ENCODE assay signal across 28 cellular contexts in the genomic region with DNA sequence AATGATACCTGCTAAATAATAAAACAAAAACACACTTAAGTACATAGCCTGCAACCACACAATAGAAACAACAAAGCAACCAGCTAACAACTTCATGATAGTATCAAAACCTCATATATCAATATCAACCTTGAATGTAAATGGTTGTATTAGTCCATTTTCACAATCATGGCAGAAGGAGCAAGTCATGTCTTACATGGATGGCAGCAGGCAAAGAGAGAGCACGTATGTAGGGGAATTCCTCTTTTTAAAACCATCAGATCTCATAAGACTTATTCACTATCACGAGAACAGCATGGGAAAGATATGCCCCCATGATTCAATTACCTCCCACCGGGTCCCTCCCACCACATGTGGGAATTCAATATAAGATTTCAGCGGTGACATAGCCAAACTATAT.
"Had no signal": no experiment of that assay in that cellular context is flagged by ENCODE, and none has a peak within 500 bp of the region (broad histone marks: within the 10 kb centered on the region; RNA-seq: fewer than 3 reads in every experiment).

No MANE protein-coding gene starts in this region.

- H3K4me1 ChIP-seq: colonic mucosa, esophagus muscularis mucosa, esophagus squamous epithelium, gastrocnemius medialis, gastroesophageal sphincter, heart left ventricle, heart right ventricle had no signal

- H3K27ac Mint-ChIP-seq: dendritic cell treated with granulocyte-macrophage colony-stimulating factor and Interleukin-4, amounts not matched to agents 40 ng/mL and 50 ng/mL, for 4 days; effector memory CD8-positive, alpha-beta T cell had no signal

- H3K27ac ChIP-seq: colonic mucosa, coronary artery, dorsolateral prefrontal cortex, epithelial cell of prostate, esophagus muscularis mucosa, esophagus squamous epithelium, foreskin keratinocyte, gastrocnemius medialis, gastroesophageal sphincter, heart left ventricle, heart right ventricle had no signal

- H3K27me3 Mint-ChIP-seq: dendritic cell treated with granulocyte-macrophage colony-stimulating factor and Interleukin-4, amounts not matched to agents 40 ng/mL and 50 ng/mL, for 4 days had no signal

- H3K4me3 Mint-ChIP-seq: dendritic cell treated with granulocyte-macrophage colony-stimulating factor and Interleukin-4, amounts not matched to agents 40 ng/mL and 50 ng/mL, for 4 days; effector memory CD8-positive, alpha-beta T cell had no signal

- H3K9me3 ChIP-seq: colonic mucosa, esophagus muscularis mucosa, esophagus squamous epithelium, gastrocnemius medialis, gastroesophageal sphincter, heart left ventricle had no signal

- H3K36me3 ChIP-seq: colonic mucosa, esophagus muscularis mucosa, esophagus squamous epithelium, gastrocnemius medialis, gastroesophageal sphincter, heart left ventricle, heart right ventricle had no signal

- ATAC-seq: effector memory CD8-positive, alpha-beta T cell; esophagus mucosa; foreskin keratinocyte; gastrocnemius medialis; gastroesophageal sphincter; heart left ventricle; heart right ventricle had no signal

- H3K27me3 ChIP-seq: colonic mucosa, dorsolateral prefrontal cortex, esophagus muscularis mucosa, esophagus squamous epithelium, foreskin keratinocyte, gastrocnemius medialis, gastroesophageal sphincter, heart left ventricle, heart right ventricle had no signal

- FAIRE-seq: colon, endometrium, endothelial cell of umbilical vein, frontal cortex had no signal

- DNase-seq: colonic mucosa; cortex of kidney; dermis blood vessel endothelial cell; dorsolateral prefrontal cortex; effector CD4-positive, alpha-beta T cell; effector CD8-positive, alpha-beta T cell; effector memory CD4-positive, alpha-beta T cell; effector memory CD8-positive, alpha-beta T cell; erythroblast; esophagus squamous epithelium; foreskin fibroblast; foreskin keratinocyte; foreskin melanocyte; gastrocnemius medialis; glutamatergic neuron; head of caudate nucleus; heart left ventricle; heart right ventricle had no signal

- H3K4me3 ChIP-seq: colonic mucosa, coronary artery, dorsolateral prefrontal cortex, esophagus muscularis mucosa, esophagus squamous epithelium, gastrocnemius medialis, gastroesophageal sphincter, heart left ventricle, heart right ventricle had no signal
